In genomic region chr1:17550684-17551584, GRCh38 we compare ENCODE assay signal across 11 cellular contexts. TPM values are rescaled to one million over a fixed set of nuclear protein-coding genes. Genes with fewer than 3 reads are reported as not detected.
DNase-seq lines count a peak whose midpoint lies in the region; ATAC-seq, FAIRE-seq and TF ChIP-seq lines count a peak whose summit lies in the region.
"Had no signal": no experiment of that assay in that cellular context is flagged by ENCODE, and none has a peak within 500 bp of the region (broad histone marks: within the 10 kb centered on the region; RNA-seq: fewer than 3 reads in every experiment).

No MANE protein-coding gene starts in this region.

- no peaks in the 10 kb centered on the region for H3K27me3 Mint-ChIP-seq in nephron (ENCODE audit: low read depth)

- POLR2A ChIA-PET in H1 (lab: Charles Lee; ENCODE audit: partially characterized antibody) = interaction anchor here (0.7 to 8.5 kb wide), 15 partner anchors 8 to 117 kb away, joined by 3 to 123 read pairs (median 5); partner anchors contain the start of gene ARHGEF10L

- no peaks in the 10 kb centered on the region for H3K9me3 Mint-ChIP-seq in nephron

- peak overlapping the region; percentile 90 for H2BK20ac ChIP-seq in H1 (ENCODE audit: low read length)

- peak overlapping the region; percentile 91; the same call in 1 of the 2 replicates for H2BK12ac ChIP-seq in H1 (ENCODE audit: low read depth, low read length)

- TF ChIP-seq RAD21 in H1 (IDR thresholded peaks at IDR 0.05 in 1 of 2, conservative IDR thresholded peaks at IDR 0.05 in 1 of 2; ENCODE audit: low read depth in 2 of 2, low read length in 2 of 2) = no peak

- peak overlapping the region; percentile 47 for H2BK120ac ChIP-seq in H1 (replicated peaks; ENCODE audit: low read depth, low read length)

- intact Hi-C loops in ovary (cut with DNase I) = no loop called here

- H3K27me3 ChIP-seq in H1 (replicated peaks in 1 of 4; ENCODE audit: control insufficient read depth in 3 of 4, extremely low read depth in 1 of 4, insufficient read depth in 3 of 4, low read length in 3 of 4) = no peaks in the 10 kb centered on the region
- no peaks in the 10 kb centered on the region for H3K27me3 ChIP-seq in ovary

- no peaks in the 10 kb centered on the region; the same call in none of the 2 replicates for H3K23me2 ChIP-seq in H1 (ENCODE audit: low read depth, low read length)

- H3K4me2 ChIP-seq in H1 (ENCODE audit: insufficient read depth in 1 of 2, low read depth in 2 of 2, low read length in 2 of 2) = peak overlapping the region; percentile 67 to 81

- TF ChIP-seq CTCF in H1 (IDR thresholded peaks at IDR 0.05; ENCODE audit: control extremely low read depth in 1 of 3, insufficient read depth in 1 of 3, low read depth in 1 of 3, low read length in 3 of 3) (no peak), nephron (IDR thresholded peaks at IDR 0.05; ENCODE audit: unreplicated experiment in 3 of 3) (no peak), ovary (IDR thresholded peaks at IDR 0.05) (no peak)

- H2AK5ac ChIP-seq in H1 (ENCODE audit: low read depth, low read length) = no peak overlapping the region

- H3K4me1 ChIP-seq in H1 (replicated peaks in 1 of 4; ENCODE audit: control insufficient read depth in 3 of 4, insufficient read depth in 4 of 4, low read length in 3 of 4) (peaks cover 25 to 55% (median 43%) of the 10 kb centered on the region in 4 experiments), ovary (ENCODE audit: insufficient read depth) (peaks cover 12% of the 10 kb centered on the region)

- no peak overlapping the region for H3K56ac ChIP-seq in H1 (replicated peaks; ENCODE audit: insufficient read length, low read depth, low read length)

- 36% methylated on average over 15 of the region's 15 CpGs; no CpG with 5 or more reads in 1 of the 2 experiments for WGBS in H1 (ENCODE audit: extremely low coverage in 1 of 2, insufficient coverage in 1 of 2, insufficient read length in 1 of 2, insufficient replicate concordance in 2 of 2, low coverage in 1 of 2, low lambda C conversion rate in 2 of 2, missing lambda C conversion rate in 1 of 2), 2 experiments
- 21 to 29% (median 25%) methylated on average over 15 of the region's 15 CpGs for WGBS in ovary, 3 donors

- TF ChIP-seq EP300 in H1 (IDR thresholded peaks at IDR 0.05; ENCODE audit: borderline replicate concordance in 1 of 2, low read depth in 2 of 2, low read length in 2 of 2) (peak in 1 of 2 experiments; percentile 25; a peak in 1 of 3 replicates), ovary (IDR thresholded peaks at IDR 0.05) (no peak)

- H3K9ac ChIP-seq in H1 (replicated peaks in 1 of 4; ENCODE audit: extremely low read depth in 1 of 4, low read depth in 3 of 4, low read length in 3 of 4) = no peak overlapping the region

- H2AFZ ChIP-seq in H1 (ENCODE audit: low read length) = no peak overlapping the region

- H4K91ac ChIP-seq in H1 (replicated peaks; ENCODE audit: insufficient read length, low read length) = peak overlapping the region; percentile 95

- H3K9me3 ChIP-seq in H1 (ENCODE audit: insufficient read depth in 2 of 2, low read depth in 1 of 2, low read length in 1 of 2) = no peaks in the 10 kb centered on the region
- H3K9me3 ChIP-seq in ovary = no peaks in the 10 kb centered on the region

- H3K36me3 ChIP-seq in H1 (ENCODE audit: control insufficient read depth in 2 of 4, insufficient read depth in 4 of 4, low read length in 3 of 4) (no peaks in the 10 kb centered on the region), ovary (no peaks in the 10 kb centered on the region)

- no peak overlapping the region for H3K14ac ChIP-seq in H1 (ENCODE audit: insufficient read length)

- no peak overlapping the region for H3K23ac ChIP-seq in H1 (ENCODE audit: insufficient read length)

- H3K27ac ChIP-seq in H1 (ENCODE audit: low read depth, low read length) (peak overlapping the region; percentile 16; the same call in 1 of the 2 replicates), ovary (no peak overlapping the region)

- H3K4me3 ChIP-seq in H1 (ENCODE audit: extremely low read depth in 1 of 4, insufficient read depth in 2 of 4, low read depth in 3 of 4, low read length in 4 of 4) (peak overlapping the region; percentile 8 to 44 (median 22); a peak in 5 of 8 replicates), ovary (no peak overlapping the region)

- H3K4me3 Mint-ChIP-seq in nephron = no peak overlapping the region

- H4K20me1 ChIP-seq in H1 (replicated peaks in 1 of 2; ENCODE audit: control insufficient read depth in 1 of 2, insufficient read depth in 2 of 2, low read length in 2 of 2) = no peaks in the 10 kb centered on the region

- H3K18ac ChIP-seq in H1 (ENCODE audit: extremely low read depth, low read length) = peak overlapping the region; percentile 65

- H3K79me1 ChIP-seq in H1 (ENCODE audit: low read depth, low read length) = peaks cover 22% of the 10 kb centered on the region

- peaks cover 39% of the 10 kb centered on the region for H3K4me1 Mint-ChIP-seq in nephron

- H3K27ac Mint-ChIP-seq in nephron = peak overlapping the region; percentile 42 to 64 (median 55)

- H4K5ac ChIP-seq in H1 (ENCODE audit: insufficient read length, low read depth, low read length) = peak overlapping the region; percentile 72

- TF ChIP-seq POLR2A in H1 (IDR thresholded peaks at IDR 0.05; ENCODE audit: control extremely low read depth in 1 of 2, low read depth in 2 of 2, low read length in 2 of 2) (no peak), ovary (IDR thresholded peaks at IDR 0.05) (no peak)

- peaks cover 3 to 74% of the 10 kb centered on the region in 2 experiments for H3K79me2 ChIP-seq in H1 (ENCODE audit: control insufficient read depth in 1 of 2, insufficient read depth in 2 of 2, low read length in 2 of 2)

- DNase-seq in COLO668 (lab: John Stamatoyannopoulos, UW; ENCODE audit: unreplicated experiment) (peak; percentile 95), NCI-H2029 treated with DMSO at 0.1 percent for 48 hours (lab: John Stamatoyannopoulos, UW) (peak; percentile 41), H1 (ENCODE audit: low read depth in 1 of 2, low spot score in 2 of 2) (no peak), HPDE6-E6E7 (ENCODE audit: extremely low spot score) (no peak), ovary (no peak)
- DNase-seq: NCI-H2081 treated with DMSO at 0.1 percent for 48 hours had no signal

- H2BK15ac ChIP-seq in H1 (ENCODE audit: low read length) = 0 out of 2 replicates have a peak overlapping the region, but pooled peaks have one; percentile 18

- 0 out of 2 replicates have a peak overlapping the region, but pooled peaks have one; percentile 7 for H4K8ac ChIP-seq in H1 (ENCODE audit: extremely low read depth, insufficient read depth, low read length)

- H3K4ac ChIP-seq in H1 (replicated peaks; ENCODE audit: insufficient read length, low read depth, low read length) = peak overlapping the region; percentile 58

- CTCF ChIA-PET in H1 (lab: Charles Lee; ENCODE audit: partially characterized antibody) = interaction anchor here (0.9 to 86.2 kb wide), 15 partner anchors 8 to 275 kb away, joined by 3 to 1640 read pairs (median 5); no protein-coding TSS in a partner anchor

- peaks cover 4% of the 10 kb centered on the region for H3K36me3 Mint-ChIP-seq in nephron (ENCODE audit: low read depth)

- peak overlapping the region; percentile 82; the same call in 1 of the 2 replicates for H2BK5ac ChIP-seq in H1 (ENCODE audit: low read depth, low read length)

- ATAC-seq in HG02981 (IDR thresholded peaks at IDR 0.05; ENCODE audit: unreplicated experiment) (no peak), HG03442 (IDR thresholded peaks at IDR 0.05; ENCODE audit: unreplicated experiment) (no peak)

- no peak for FAIRE-seq in H1 (lab: Jason Lieb, UNC)
- FAIRE-seq: D721Med, TTC549 had no signal

TF ChIP-seq in H1, 55 proteins besides CTCF, POLR2A, EP300 and RAD21:
- TF ChIP-seq SP1 (IDR thresholded peaks at IDR 0.05; ENCODE audit: low read depth, low read length) (peak; percentile 15; the same call in 1 of the 2 replicates), SP4 (IDR thresholded peaks at IDR 0.05; ENCODE audit: low read length) (no peak), CTBP2 (IDR thresholded peaks at IDR 0.05; ENCODE audit: borderline replicate concordance, insufficient read depth, insufficient read length, low read length) (no peak), TCF12 (IDR thresholded peaks at IDR 0.05; ENCODE audit: low read depth, low read length) (0 out of 2 replicates have a peak, but pooled peaks have one; percentile 32), FOSL1 (IDR thresholded peaks at IDR 0.05; ENCODE audit: insufficient read depth, low read depth, low read length) (no peak), HDAC6 (IDR thresholded peaks at IDR 0.05; ENCODE audit: low read depth, low read length) (no peak), POLR2AphosphoS5 (IDR thresholded peaks at IDR 0.05; ENCODE audit: low read depth, low read length) (peak; percentile 21; the same call in 1 of the 2 replicates), HDAC2 (IDR thresholded peaks at IDR 0.05; ENCODE audit: borderline replicate concordance in 1 of 2, low read depth in 2 of 2, low read length in 2 of 2) (0 out of 4 replicates have a peak, but pooled peaks of 1 of the 2 experiments have one; percentile 16)

RNA-seq across cellular contexts. Expression of gene ARHGEF10L, which starts 11.4 kb away (rescaled TPM):
- total RNA-seq in H1 (2021; fragmentation: NEBNext Ultra II Directional; extraction: Animal tissue kit (Norgen Biotek cat#: 25700)) = 38.0 and 39.6 TPM in 2 replicates
- polyA plus RNA-seq in H1 (2011; rRNA removed) = 33.6 and 55.3 TPM in 2 replicates
- polyA plus RNA-seq in H1 (2011; cell fraction: cytosol; rRNA removed) = 43.2 TPM
- polyA plus RNA-seq in H1 (2011; cell fraction: nucleus; rRNA removed) = 171 TPM
- polyA plus RNA-seq in H1 (2012, experiment 1 of 2) = 23.6 to 37.7 TPM (median 33.8 TPM) in 4 replicates
- 27.2 TPM for polyA plus RNA-seq in H1 (2012, experiment 2 of 2)
- 17.0 TPM for polyA plus RNA-seq in H1 (2013, experiment 1 of 2)
- 16.9 TPM for polyA plus RNA-seq in H1 (2013, experiment 2 of 2)
- 46.7 and 47.4 TPM in 2 replicates for polyA minus RNA-seq in H1 (2011; rRNA and poly(A)+ RNA removed)
- polyA minus RNA-seq in H1 (2011; cell fraction: cytosol; rRNA and poly(A)+ RNA removed) = 33.8 TPM
- polyA minus RNA-seq in H1 (2011; cell fraction: nucleus; rRNA and poly(A)+ RNA removed) = 74.8 TPM
- 10 to 100 TPM in 5 of 7 donors, 1 to 10 TPM in 2; 7.6 to 23.0 (median 19.6) TPM for total RNA-seq in ovary
- 10 to 100 TPM in 1 of 2 donors, 1 to 10 TPM in 1; 3.6 to 18.3 TPM for polyA plus RNA-seq in ovary

Comparison
In these comparisons a context has a peak if more than half of its experiments do, and no peak if none do; other contexts are left out.
1. DNase-seq: peak in COLO668 (single experiment) and NCI-H2029 treated with DMSO at 0.1 percent for 48 hours (single experiment); none in H1 (0 of 2), HPDE6-E6E7 (single experiment) and ovary (0 of 5).